Comparison of ENCODE assay signal across 15 cellular contexts in genomic region chr11:7348432-7349298, GRCh38.
DNase-seq lines count a peak whose midpoint lies in the region; ATAC-seq and TF ChIP-seq lines count a peak whose summit lies in the region.
"Had no signal": no experiment of that assay in that cellular context is flagged by ENCODE, and none has a peak within 500 bp of the region (broad histone marks: within the 10 kb centered on the region; RNA-seq: fewer than 3 reads in every experiment).

No MANE protein-coding gene starts in this region.

- 33 to 50% methylated on average over 8 of the region's 8 CpGs for WGBS in sigmoid colon, 2 donors

- TF ChIP-seq CTCF in foreskin fibroblast (IDR thresholded peaks at IDR 0.05; ENCODE audit: low read depth, low read length), result no peak
- TF ChIP-seq CTCF in sigmoid colon (IDR thresholded peaks at IDR 0.05), result no peak

- H3K27me3 ChIP-seq in HAP-1 (ENCODE audit: low read depth) (no peaks in the 10 kb centered on the region), sigmoid colon (no peaks in the 10 kb centered on the region)
- H3K27me3 ChIP-seq: SJSA1, tibial artery had no signal

- H3K4me1 ChIP-seq in HAP-1 (peaks cover 12% of the 10 kb centered on the region; the same call in 1 of the 2 replicates), sigmoid colon (peaks cover 0 to 23% (median 10%) of the 10 kb centered on the region in 4 donors)
- H3K4me1 ChIP-seq: SJSA1, tibial artery had no signal

- TF ChIP-seq POLR2A in sigmoid colon (IDR thresholded peaks at IDR 0.05), result no peak

- no peak for TF ChIP-seq EP300 in sigmoid colon (IDR thresholded peaks at IDR 0.05)

- H3K36me3 ChIP-seq in HAP-1 (replicated peaks) (no peaks in the 10 kb centered on the region), sigmoid colon (no peaks in the 10 kb centered on the region)
- H3K36me3 ChIP-seq: SJSA1, tibial artery had no signal

- DNase-seq in HAP-1 (ENCODE audit: low spot score in 2 of 2), result peak; percentile 54 to 65
- peak; percentile 83 for DNase-seq in NCI-H69 (lab: John Stamatoyannopoulos, UW)
- peak; percentile 42 to 54 for DNase-seq in foreskin fibroblast
- DNase-seq in sigmoid colon, result no peak
- DNase-seq in HUDEP-2 (lab: John Stamatoyannopoulos, UW; ENCODE audit: unreplicated experiment in 76 of 76), result no peak
- DNase-seq: activated CD4-positive, CD25-positive, alpha-beta regulatory T cell; activated T-cell treated with anti-CD3 and anti-CD28 coated beads for 4 hours; CD8-positive, alpha-beta T cell; effector memory CD4-positive, alpha-beta T cell; NCI-H226; occipital lobe; tibial artery had no signal

- H3K9me3 ChIP-seq in HAP-1, result no peaks in the 10 kb centered on the region
- no peaks in the 10 kb centered on the region for H3K9me3 ChIP-seq in sigmoid colon
- H3K9me3 ChIP-seq: SJSA1, tibial artery had no signal

- intact Hi-C loops in sigmoid colon (cut with DNase I), result no loop called here

- ATAC-seq in GM19463 (IDR thresholded peaks at IDR 0.05; ENCODE audit: unreplicated experiment) (no peak), GM21367 (IDR thresholded peaks at IDR 0.05; ENCODE audit: unreplicated experiment) (no peak)
- ATAC-seq: CD8-positive, alpha-beta T cell had no signal

- in situ Hi-C loops in HAP-1 (cut with MboI; ENCODE audit: low sequenced_read_pairs), result no loop called here

- H3K4me3 ChIP-seq in HAP-1 (no peak overlapping the region), foreskin fibroblast (ENCODE audit: low read depth in 1 of 2, low read length in 2 of 2) (no peak overlapping the region), sigmoid colon (no peak overlapping the region)
- H3K4me3 ChIP-seq: SJSA1, tibial artery had no signal

- peak overlapping the region in 3 of 4 donors; percentile 63 to 74 (median 70) for H3K27ac ChIP-seq in sigmoid colon
- H3K27ac ChIP-seq: SJSA1, tibial artery had no signal

Comparison
In these comparisons a context has a peak if more than half of its experiments do, and no peak if none do; other contexts are left out.
1. DNase-seq: peak in HAP-1 (2 of 2), NCI-H69 (single experiment) and foreskin fibroblast (2 of 2); none in sigmoid colon (single experiment) and HUDEP-2 (0 of 76).